Comparison of ENCODE assay signal across 8 cellular contexts in genomic region chr3:119257654-119258410, GRCh38. TPM values are rescaled to one million over a fixed set of nuclear protein-coding genes. Genes with fewer than 3 reads are reported as not detected.
DNase-seq lines count a peak whose midpoint lies in the region; ATAC-seq and TF ChIP-seq lines count a peak whose summit lies in the region.

No MANE protein-coding gene starts in this region.

- CTCF ChIA-PET in mammary epithelial cell (lab: Charles Lee; ENCODE audit: low non-redundant PET) = no interaction called here

- H3K79me2 ChIP-seq in mammary epithelial cell (ENCODE audit: insufficient read depth, low read length) (no peaks in the 10 kb centered on the region), trophoblast cell (ENCODE audit: control insufficient read depth, insufficient read depth, low read length, poor library complexity) (no peaks in the 10 kb centered on the region)

- H3K9ac ChIP-seq in mammary epithelial cell (ENCODE audit: insufficient read depth, low read length) (no peak overlapping the region), trophoblast cell (ENCODE audit: low read length) (no peak overlapping the region)

- H3K79me1 ChIP-seq in trophoblast cell (ENCODE audit: low read length) = peaks cover 9% of the 10 kb centered on the region

- no peaks in the 10 kb centered on the region for H4K20me1 ChIP-seq in mammary epithelial cell (ENCODE audit: insufficient read depth, low read length)

- H3K4ac ChIP-seq in trophoblast cell (ENCODE audit: low read depth, low read length) = no peak overlapping the region

- H3K4me1 ChIP-seq in mammary epithelial cell (ENCODE audit: insufficient read depth, low read length) (no peaks in the 10 kb centered on the region), trophoblast cell (ENCODE audit: control insufficient read depth in 1 of 2, insufficient read depth in 2 of 2, low read length in 2 of 2) (peaks cover 0 to 8% of the 10 kb centered on the region in 2 experiments)

- DNase-seq in mammary epithelial cell (no peak), trophoblast cell (peak; percentile 73 to 78), NCI-H526 (lab: John Stamatoyannopoulos, UW) (no peak), activated gamma-delta T cell (lab: John Stamatoyannopoulos, UW) (no peak), nephron progenitor cell (no peak), ecto neural progenitor cell (ENCODE audit: low spot score) (no peak)

- H3K27me3 ChIP-seq in mammary epithelial cell (ENCODE audit: insufficient read depth, low read length) (no peaks in the 10 kb centered on the region), trophoblast cell (ENCODE audit: insufficient read depth, low read length) (no peaks in the 10 kb centered on the region)

- no TSS peak for BruUV-seq in mammary epithelial cell (replicated peaks; lab: Mats Ljungman, UMichigan)

- no peak overlapping the region for H3K27ac Mint-ChIP-seq in nephron progenitor cell

- H2AFZ ChIP-seq in mammary epithelial cell (ENCODE audit: low read depth, low read length) (peak overlapping the region; percentile 20), trophoblast cell (ENCODE audit: insufficient read depth, low read length, poor library complexity) (peak overlapping the region; percentile 76)

- in situ Hi-C loops in mammary epithelial cell (cut with MboI; ENCODE audit: low sequenced_read_pairs in 2 of 2) = no loop called here

- no peak overlapping the region for H3K4me3 Mint-ChIP-seq in nephron progenitor cell

- H3K23ac ChIP-seq in trophoblast cell (ENCODE audit: low read length) = no peak overlapping the region

- H3K27me3 Mint-ChIP-seq in nephron progenitor cell (ENCODE audit: low read depth, poor library complexity) = peaks cover 10% of the 10 kb centered on the region

- peak; percentile 76 for ATAC-seq in GM19324 (IDR thresholded peaks at IDR 0.05; ENCODE audit: low FRiP score, unreplicated experiment)
- peak; percentile 69 for ATAC-seq in HG03159 (IDR thresholded peaks at IDR 0.05; ENCODE audit: unreplicated experiment)

- H3K27ac ChIP-seq in mammary epithelial cell (ENCODE audit: insufficient read depth, low read depth, low read length) = no peak overlapping the region
- H3K27ac ChIP-seq in trophoblast cell (ENCODE audit: low read depth, low read length) = peak overlapping the region; percentile 67

- H4K8ac ChIP-seq in trophoblast cell (ENCODE audit: low read depth, low read length) = peak overlapping the region; percentile 62

- no peak overlapping the region for H2BK12ac ChIP-seq in trophoblast cell (ENCODE audit: low read length)

- TF ChIP-seq CTCF in mammary epithelial cell (conservative IDR thresholded peaks at IDR 0.05 in 1 of 2, IDR thresholded peaks at IDR 0.05 in 1 of 2; ENCODE audit: extremely low read depth in 1 of 2, insufficient read depth in 1 of 2, low read depth in 1 of 2, low read length in 2 of 2) (no peak), nephron progenitor cell (IDR thresholded peaks at IDR 0.05) (no peak)

- H2BK5ac ChIP-seq in trophoblast cell (ENCODE audit: low read depth, low read length, poor library complexity) = no peak overlapping the region

- H3K9me3 ChIP-seq in mammary epithelial cell (replicated peaks; ENCODE audit: insufficient read depth, low read length) (no peaks in the 10 kb centered on the region), trophoblast cell (ENCODE audit: insufficient read depth, low read depth, low read length) (no peaks in the 10 kb centered on the region)

- peaks cover 14% of the 10 kb centered on the region for H3K4me1 Mint-ChIP-seq in nephron progenitor cell

- peak overlapping the region; percentile 7 for H4K12ac ChIP-seq in trophoblast cell (ENCODE audit: low read depth, low read length)

- 78% methylated on average over 8 of the region's 8 CpGs for WGBS in mammary epithelial cell (ENCODE audit: low coverage, missing lambda C conversion rate)
- no CpG with 5 or more reads among the region's 8 CpGs for WGBS in trophoblast cell (ENCODE audit: extremely low coverage, insufficient coverage, insufficient read length)

- H3K14ac ChIP-seq in trophoblast cell (ENCODE audit: low read length) = peak overlapping the region; percentile 60

- no peak overlapping the region for H3K4me2 ChIP-seq in mammary epithelial cell (ENCODE audit: insufficient read depth, low read depth, low read length)
- no peak overlapping the region for H3K4me2 ChIP-seq in trophoblast cell (ENCODE audit: low read length)

- H3K18ac ChIP-seq in trophoblast cell (ENCODE audit: low read length) = peak overlapping the region; percentile 70

- H2AK5ac ChIP-seq in trophoblast cell (ENCODE audit: low read length) = no peak overlapping the region

- H3K36me3 ChIP-seq in mammary epithelial cell (ENCODE audit: insufficient read depth, low read length) (no peaks in the 10 kb centered on the region), trophoblast cell (ENCODE audit: control insufficient read depth in 1 of 2, insufficient read depth in 2 of 2, low read length in 2 of 2) (no peaks in the 10 kb centered on the region)

- peak overlapping the region; percentile 24 for H2BK120ac ChIP-seq in trophoblast cell (ENCODE audit: insufficient read depth, low read length, poor library complexity)

- H3K36me3 Mint-ChIP-seq in nephron progenitor cell (ENCODE audit: low read depth) = no peaks in the 10 kb centered on the region

- H3K4me3 ChIP-seq in mammary epithelial cell (replicated peaks in 1 of 3; ENCODE audit: insufficient read depth in 1 of 3, low read depth in 2 of 3, low read length in 3 of 3) (no peak overlapping the region), trophoblast cell (ENCODE audit: low read depth, low read length) (no peak overlapping the region)

- dilution Hi-C loops in mammary epithelial cell (cut with HindIII; ENCODE audit: low sequenced_read_pairs) = no loop called here

- intact Hi-C loops in mammary epithelial cell (cut with micrococcal nuclease) = no loop called here

- peak overlapping the region; percentile 64 for H4K91ac ChIP-seq in trophoblast cell (ENCODE audit: low read depth, low read length)

- H3K9me3 Mint-ChIP-seq in nephron progenitor cell = peaks cover 2% of the 10 kb centered on the region

RNA-seq across cellular contexts. Expression of gene B4GALT4, which starts 17.2 kb away (rescaled TPM):
- 10 to 100 TPM; 18.3 to 34.8 TPM for total RNA-seq in mammary epithelial cell
- polyA plus RNA-seq in mammary epithelial cell = 18.9 TPM
- polyA minus RNA-seq in mammary epithelial cell = 18.0 TPM
- 30.0 and 32.0 TPM in 2 replicates for polyA plus RNA-seq in trophoblast cell (2013)

RNA-seq across cellular contexts. Expression of gene ARHGAP31, which starts 36.4 kb away (rescaled TPM):
- 10 to 100 TPM in 1 of 2 donors, 1 to 10 TPM in 1; 8.7 to 11.5 TPM for total RNA-seq in mammary epithelial cell
- 3.1 TPM for polyA plus RNA-seq in mammary epithelial cell
- polyA minus RNA-seq in mammary epithelial cell = 15.5 TPM
- polyA plus RNA-seq in trophoblast cell (2013) = 13.1 and 13.8 TPM in 2 replicates

Comparison
In these comparisons a context has a peak if more than half of its experiments do, and no peak if none do; other contexts are left out.
1. DNase-seq: peak in trophoblast cell (2 of 2); none in mammary epithelial cell (single experiment), NCI-H526 (0 of 2), activated gamma-delta T cell (single experiment), nephron progenitor cell (single experiment) and ecto neural progenitor cell (single experiment).